In genomic region chr7:136086712-136087111, GRCh38 we compare ENCODE assay signal across 8 cellular contexts.
A peak's percentile ranks its signal among the peaks of the same experiment; 100 is the strongest.
DNase-seq lines count a peak whose midpoint lies in the region; TF ChIP-seq lines count a peak whose summit lies in the region.

No MANE protein-coding gene starts in this region.

- no peak for TF ChIP-seq CTCF in brain microvascular endothelial cell (IDR thresholded peaks at IDR 0.05; ENCODE audit: low read depth, low read length, missing control alignments)
- no peak for TF ChIP-seq CTCF in GM13977 (IDR thresholded peaks at IDR 0.05; ENCODE audit: extremely low read depth, insufficient read depth, missing control alignments)

- POLR2A ChIA-PET in HEK293T (lab: Yijun Ruan, JAX): no interaction called here

- peak; percentile 49 for DNase-seq in SIG-M5 treated with dmso at 0.1 percent for 504 hours (lab: John Stamatoyannopoulos, UW; ENCODE audit: unreplicated experiment)
- DNase-seq in SIG-M5 (lab: John Stamatoyannopoulos, UW): no peak
- DNase-seq in HEK293T (ENCODE audit: extremely low spot score): peak; percentile 35
- DNase-seq in NCI-H2029 treated with DMSO at 0.1 percent for 48 hours (lab: John Stamatoyannopoulos, UW): peak; percentile 69
- DNase-seq in brain microvascular endothelial cell: peak; percentile 69
- DNase-seq in iPS-NIHi7 (ENCODE audit: extremely low spot score): peak; percentile 81
- no peak for DNase-seq in GM13977 (ENCODE audit: low spot score)

- H3K36me3 ChIP-seq in brain microvascular endothelial cell (replicated peaks): no peaks in the 10 kb centered on the region

- H3K4me3 ChIP-seq in brain microvascular endothelial cell (ENCODE audit: low read depth, low read length) (peak overlapping the region; percentile 38), skin epidermis (peak overlapping the region in 4 of 7 experiments; percentile 0 to 29 (median 18))

- in situ Hi-C loops in brain microvascular endothelial cell (cut with HindIII; ENCODE audit: low pct_ligation_motif_present, low sequenced_read_pairs): no loop called here
- in situ Hi-C loops in GM13977 (cut with MboI; ENCODE audit: low pct_unique_long_range_greater_than_20kb, low sequenced_read_pairs, unreplicated experiment): no loop called here

- CTCF ChIA-PET in HEK293T (lab: Yijun Ruan, JAX): no interaction called here

- no peaks in the 10 kb centered on the region for H3K27me3 ChIP-seq in brain microvascular endothelial cell (replicated peaks)

- H3K27ac ChIP-seq in brain microvascular endothelial cell (no peak overlapping the region), skin epidermis (no peak overlapping the region)

TF ChIP-seq in HEK293T, 16 proteins besides CTCF, POLR2A, EP300 and RAD21:
- TF ChIP-seq ARNT (IDR thresholded peaks at IDR 0.05) (no peak), BHLHE40 (IDR thresholded peaks at IDR 0.05; ENCODE audit: borderline replicate concordance) (no peak), FOXA1 (IDR thresholded peaks at IDR 0.05) (no peak), ZNF384 (IDR thresholded peaks at IDR 0.05) (no peak), SP1 (IDR thresholded peaks at IDR 0.05) (no peak), FOXM1 (IDR thresholded peaks at IDR 0.05; ENCODE audit: borderline replicate concordance) (no peak), NFRKB (IDR thresholded peaks at IDR 0.05) (no peak), HDGF (IDR thresholded peaks at IDR 0.05; ENCODE audit: borderline replicate concordance) (no peak), TARDBP (IDR thresholded peaks at IDR 0.05) (no peak)

Comparison
In these comparisons a context has a peak if more than half of its experiments do, and no peak if none do; other contexts are left out.
1. DNase-seq: peak in SIG-M5 treated with dmso at 0.1 percent for 504 hours (single experiment), HEK293T (single experiment), NCI-H2029 treated with DMSO at 0.1 percent for 48 hours (single experiment), brain microvascular endothelial cell (single experiment) and iPS-NIHi7 (single experiment); none in SIG-M5 (single experiment) and GM13977 (single experiment).